In genomic region chr2:179268277-179268935, GRCh38 we compare ENCODE assay signal across 10 cellular contexts. TPM values are rescaled to one million over a fixed set of nuclear protein-coding genes. Genes with fewer than 3 reads are reported as not detected.
A peak's percentile ranks its signal among the peaks of the same experiment; 100 is the strongest.
DNase-seq lines count a peak whose midpoint lies in the region; ATAC-seq and TF ChIP-seq lines count a peak whose summit lies in the region.
"Had no signal": no experiment of that assay in that cellular context is flagged by ENCODE, and none has a peak within 500 bp of the region (broad histone marks: within the 10 kb centered on the region; RNA-seq: fewer than 3 reads in every experiment).

No MANE protein-coding gene starts in this region.

- 71 to 80% (median 73%) methylated on average over 1 of the region's 1 CpG for WGBS in ovary, 3 donors

- intact Hi-C loops in ovary (cut with DNase I): no loop called here

- H3K79me2 ChIP-seq in fibroblast of lung (ENCODE audit: control insufficient read depth, insufficient read depth, low read length): peaks cover 4% of the 10 kb centered on the region

- H3K27ac ChIP-seq in fibroblast of lung (ENCODE audit: insufficient read depth, low read length): no peak overlapping the region
- H3K27ac ChIP-seq in ovary: no peak overlapping the region
- H3K27ac ChIP-seq: parathyroid adenoma had no signal

- H3K9me3 ChIP-seq in fibroblast of lung (ENCODE audit: control insufficient read depth, insufficient read depth, low read depth, low read length) (no peaks in the 10 kb centered on the region), ovary (no peaks in the 10 kb centered on the region), BE2C (no peaks in the 10 kb centered on the region)
- H3K9me3 ChIP-seq: adrenal gland had no signal

- in situ Hi-C loops in GM13976 (cut with MboI; ENCODE audit: low sequenced_read_pairs, unreplicated experiment): no loop called here

- H4K20me1 ChIP-seq in fibroblast of lung (ENCODE audit: control insufficient read depth, extremely low read depth, insufficient read depth, low read length): no peaks in the 10 kb centered on the region

- H3K4me3 ChIP-seq in fibroblast of lung (replicated peaks in 1 of 4; ENCODE audit: control extremely low read depth in 1 of 4, insufficient read depth in 1 of 4, low read depth in 3 of 4, low read length in 4 of 4): no peak overlapping the region
- no peak overlapping the region for H3K4me3 ChIP-seq in ovary
- H3K4me3 ChIP-seq in BE2C (ENCODE audit: low read depth, low read length): no peak overlapping the region
- H3K4me3 ChIP-seq: adrenal gland had no signal

- ATAC-seq in GM21576 (IDR thresholded peaks at IDR 0.05; ENCODE audit: unreplicated experiment): peak; percentile 35

- TF ChIP-seq CTCF in fibroblast of lung (conservative IDR thresholded peaks at IDR 0.05 in 1 of 2, IDR thresholded peaks at IDR 0.05 in 1 of 2; ENCODE audit: low read depth in 1 of 2, low read length in 2 of 2) (no peak), ovary (IDR thresholded peaks at IDR 0.05) (no peak), BE2C (IDR thresholded peaks at IDR 0.05; ENCODE audit: low read depth, low read length) (no peak), GM13976 (IDR thresholded peaks at IDR 0.05; ENCODE audit: borderline replicate concordance, control extremely low read depth, extremely low read depth, insufficient read depth, missing control alignments) (no peak)

- H2AFZ ChIP-seq in fibroblast of lung (ENCODE audit: low read length): no peak overlapping the region
- H2AFZ ChIP-seq: parathyroid adenoma had no signal

- DNase-seq in ELR (ENCODE audit: low read depth) (peak; percentile 94), NCI-H146 treated with DMSO at 0.1 percent for 48 hours (lab: John Stamatoyannopoulos, UW; ENCODE audit: unreplicated experiment) (peak; percentile 63), fibroblast of lung (ENCODE audit: low read depth in 2 of 2) (peak; percentile 11 to 34), ovary (no peak), BE2C (no peak), GM13976 (ENCODE audit: low spot score) (no peak), HUDEP-2 (lab: John Stamatoyannopoulos, UW; ENCODE audit: unreplicated experiment in 76 of 76) (no peak)

- H3K9ac ChIP-seq in fibroblast of lung (ENCODE audit: insufficient read depth, low read length): no peak overlapping the region
- H3K9ac ChIP-seq: parathyroid adenoma had no signal

- no peak overlapping the region for H3K4me2 ChIP-seq in fibroblast of lung (ENCODE audit: extremely low read depth, insufficient read depth, low read length)

- no peaks in the 10 kb centered on the region for H3K4me1 ChIP-seq in fibroblast of lung (ENCODE audit: control insufficient read depth, extremely low read depth, insufficient read depth, low read length)
- no peaks in the 10 kb centered on the region for H3K4me1 ChIP-seq in ovary (ENCODE audit: insufficient read depth)
- no peaks in the 10 kb centered on the region for H3K4me1 ChIP-seq in BE2C

- H3K27me3 ChIP-seq in fibroblast of lung (ENCODE audit: control insufficient read depth, insufficient read depth, low read length) (no peaks in the 10 kb centered on the region), ovary (no peaks in the 10 kb centered on the region), BE2C (peaks cover 12% of the 10 kb centered on the region)
- H3K27me3 ChIP-seq: adrenal gland had no signal

- TF ChIP-seq POLR2A in ovary (IDR thresholded peaks at IDR 0.05): no peak

- no peak for TF ChIP-seq EP300 in ovary (IDR thresholded peaks at IDR 0.05)

- H3K36me3 ChIP-seq in fibroblast of lung (ENCODE audit: control insufficient read depth, insufficient read depth, low read length): no peaks in the 10 kb centered on the region
- no peaks in the 10 kb centered on the region for H3K36me3 ChIP-seq in ovary
- no peaks in the 10 kb centered on the region for H3K36me3 ChIP-seq in BE2C
- H3K36me3 ChIP-seq: adrenal gland had no signal

RNA-seq across cellular contexts. Expression of gene SESTD1, which starts 3.8 kb away (rescaled TPM):
- 16.8 and 17.5 TPM in 2 replicates for total RNA-seq in fibroblast of lung
- polyA plus RNA-seq in fibroblast of lung: 25.5 and 51.9 TPM in 2 replicates
- 20.5 and 30.7 TPM in 2 replicates for polyA plus RNA-seq in fibroblast of lung (2012)
- 10.1 and 23.4 TPM in 2 replicates for polyA minus RNA-seq in fibroblast of lung (ENCODE audit: low replicate concordance)
- 10 to 100 TPM; 11.7 to 54.2 (median 41.5) TPM for total RNA-seq in ovary
- polyA plus RNA-seq in ovary: 10 to 100 TPM in 1 of 2 donors, 1 to 10 TPM in 1; 6.9 to 24.4 TPM
- 0.05 TPM for polyA plus RNA-seq in BE2C (2012; ENCODE audit: insufficient read depth, insufficient read length, low read depth)

Comparison
In these comparisons a context has a peak if more than half of its experiments do, and no peak if none do; other contexts are left out.
1. DNase-seq: peak in ELR (single experiment), NCI-H146 treated with DMSO at 0.1 percent for 48 hours (single experiment) and fibroblast of lung (2 of 2); none in ovary (0 of 5), BE2C (single experiment), GM13976 (single experiment) and HUDEP-2 (0 of 76).